In genomic region chr10:128047337-128047736, GRCh38 we compare ENCODE assay signal across 9 cellular contexts.
DNase-seq lines count a peak whose midpoint lies in the region; ATAC-seq and TF ChIP-seq lines count a peak whose summit lies in the region.
"Had no signal": no experiment of that assay in that cellular context is flagged by ENCODE, and none has a peak within 500 bp of the region (broad histone marks: within the 10 kb centered on the region; RNA-seq: fewer than 3 reads in every experiment).

No MANE protein-coding gene starts in this region.

- H3K4me3 Mint-ChIP-seq in activated T-cell treated with anti-CD3 and anti-CD28 coated beads, Interleukin-2, amount 50 U/mL, for 24 hours: peak overlapping the region; percentile 95

- H3K9me3 ChIP-seq in aorta (ENCODE audit: control insufficient read depth, low read length): no peaks in the 10 kb centered on the region

- ATAC-seq in HG02610 (IDR thresholded peaks at IDR 0.05; ENCODE audit: unreplicated experiment) (peak; percentile 97), aorta (ENCODE audit: low FRiP score) (peak; percentile 79)

- H3K4me3 ChIP-seq in GM12865 (ENCODE audit: low read depth, low read length) (peak overlapping the region; percentile 65), aorta (ENCODE audit: low read length in 2 of 2) (no peak overlapping the region)
- H3K4me3 ChIP-seq: SK-N-MC had no signal

- H3K27ac ChIP-seq in aorta (ENCODE audit: low read depth in 1 of 2, low read length in 2 of 2): peak overlapping the region in 1 of 2 donors; percentile 35
- H3K27ac ChIP-seq: SK-N-MC had no signal

- WGBS in aorta, 2 donors: 70 to 72% methylated on average over 16 of the region's 16 CpGs

- H3K4me1 ChIP-seq in aorta (ENCODE audit: control insufficient read depth in 1 of 2, insufficient read depth in 2 of 2, low read length in 2 of 2): no peaks in the 10 kb centered on the region

- no peaks in the 10 kb centered on the region for H3K9me3 Mint-ChIP-seq in activated T-cell treated with anti-CD3 and anti-CD28 coated beads, Interleukin-2, amount 50 U/mL, for 24 hours

- in situ Hi-C loops in G401 (cut with HindIII; ENCODE audit: low sequenced_read_pairs): no loop called here

- peak overlapping the region; percentile 95 for H3K27ac Mint-ChIP-seq in activated T-cell treated with anti-CD3 and anti-CD28 coated beads, Interleukin-2, amount 50 U/mL, for 24 hours

- H3K27me3 Mint-ChIP-seq in activated T-cell treated with anti-CD3 and anti-CD28 coated beads, Interleukin-2, amount 50 U/mL, for 24 hours: no peaks in the 10 kb centered on the region

- H3K36me3 Mint-ChIP-seq in activated T-cell treated with anti-CD3 and anti-CD28 coated beads, Interleukin-2, amount 50 U/mL, for 24 hours (ENCODE audit: low read depth): peaks cover 48% of the 10 kb centered on the region

- peak; percentile 92 for DNase-seq in GM12865 (ENCODE audit: low read depth)
- DNase-seq in NOMO-1 treated with DMSO at 0.1 percent for 48 hours (lab: John Stamatoyannopoulos, UW; ENCODE audit: unreplicated experiment): peak; percentile 95
- peak; percentile 84 for DNase-seq in activated T-cell treated with anti-CD3 and anti-CD28 coated beads, Interleukin-2, amount 50 U/mL, for 24 hours
- peak; percentile 87 for DNase-seq in glomerular visceral epithelial cell (ENCODE audit: extremely low spot score)
- DNase-seq in pulmonary artery endothelial cell (ENCODE audit: low read depth, low spot score): peak; percentile 55
- DNase-seq in aorta: peak; percentile 88 to 92
- no peak for DNase-seq in G401 (ENCODE audit: low spot score)

- TF ChIP-seq CTCF in GM12865 (IDR thresholded peaks at IDR 0.05; ENCODE audit: insufficient read depth, low read depth, low read length, missing control alignments): no peak

- no peaks in the 10 kb centered on the region for H3K36me3 ChIP-seq in aorta (ENCODE audit: control insufficient read depth in 1 of 2, insufficient read depth in 2 of 2, low read length in 1 of 2)

- H3K4me1 Mint-ChIP-seq in activated T-cell treated with anti-CD3 and anti-CD28 coated beads, Interleukin-2, amount 50 U/mL, for 24 hours (ENCODE audit: low read depth): peaks cover 71% of the 10 kb centered on the region

- intact Hi-C loops in aorta (cut with DNase I): no loop called here

- no peaks in the 10 kb centered on the region for H3K27me3 ChIP-seq in aorta (ENCODE audit: control insufficient read depth in 1 of 2, insufficient read depth in 2 of 2, low read length in 1 of 2)
